ENCODE assay signal across 8 cellular contexts in the genomic region with DNA sequence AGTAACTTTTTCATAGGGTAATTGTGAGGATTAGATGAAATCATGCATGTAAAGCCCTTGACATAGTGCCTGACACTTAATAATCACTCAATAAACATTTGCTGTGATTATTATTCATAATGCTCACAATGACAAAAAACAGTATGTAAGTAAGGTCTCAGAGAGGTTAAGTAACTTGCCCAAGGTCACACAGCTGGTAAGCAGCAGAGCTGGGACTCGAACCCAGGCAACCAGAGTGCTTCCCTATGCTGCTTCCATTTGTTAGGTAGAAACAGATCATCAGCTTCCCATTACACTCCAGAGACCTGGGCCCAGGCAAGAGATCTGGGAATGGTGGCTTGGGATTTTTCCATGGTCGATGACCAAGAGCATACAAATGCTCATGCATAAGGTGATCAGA.
"Had no signal": no experiment of that assay in that cellular context is flagged by ENCODE, and none has a peak within 500 bp of the region (broad histone marks: within the 10 kb centered on the region; RNA-seq: fewer than 3 reads in every experiment).

No MANE protein-coding gene starts in this region.

- H3K27ac ChIP-seq: HL-60, KMS-11 had no signal

- DNase-seq: H7, HFFc6, IMR-90, KBM-7 had no signal

- H3K27ac Mint-ChIP-seq: GM23338, HFFc6 had no signal

- ATAC-seq: GM23338 had no signal

- H3K9ac ChIP-seq: KMS-11 had no signal

- H3K4me3 ChIP-seq: GM23338, HAP-1 had no signal

- H3K4me1 ChIP-seq: HAP-1 had no signal

- H3K4me2 ChIP-seq: GM23338, KMS-11 had no signal

- H3K9me3 ChIP-seq: HAP-1 had no signal

- H3K4me3 Mint-ChIP-seq: GM23338, HFFc6 had no signal

- H2AFZ ChIP-seq: GM23338 had no signal

- H3K9me3 Mint-ChIP-seq: GM23338, HFFc6 had no signal

- H3K36me3 ChIP-seq: HAP-1 had no signal
